ENCODE assay signal across 20 cellular contexts in genomic region chr20:59572515-59572914, GRCh38. TPM values are rescaled to one million over a fixed set of nuclear protein-coding genes. Genes with fewer than 3 reads are reported as not detected.
"Had no signal": no experiment of that assay in that cellular context is flagged by ENCODE, and none has a peak within 500 bp of the region (broad histone marks: within the 10 kb centered on the region; RNA-seq: fewer than 3 reads in every experiment).

No MANE protein-coding gene starts in this region.

- H3K4me3 ChIP-seq: mucosa of descending colon had no signal

- H3K27ac ChIP-seq: epithelial cell of prostate had no signal

- H3K9me3 ChIP-seq: esophagus squamous epithelium, gastrocnemius medialis, heart right ventricle, left lung, lower lobe of right lung, mucosa of descending colon had no signal

- H3K36me3 ChIP-seq: esophagus squamous epithelium, gastrocnemius medialis, heart right ventricle, left lung, lower lobe of right lung had no signal

- H3K27ac Mint-ChIP-seq: dendritic cell treated with granulocyte-macrophage colony-stimulating factor and Interleukin-4, amounts not matched to agents 40 ng/mL and 50 ng/mL, for 4 days; effector memory CD8-positive, alpha-beta T cell; endodermal cell; mesothelial cell of epicardium had no signal

- DNase-seq: cortex of kidney; effector CD8-positive, alpha-beta T cell; effector memory CD8-positive, alpha-beta T cell; endodermal cell; esophagus squamous epithelium; gastrocnemius medialis; left lung; lower lobe of right lung; mesenchymal stem cell; naive B cell had no signal

- ATAC-seq: effector memory CD8-positive, alpha-beta T cell had no signal

- H3K9me3 Mint-ChIP-seq: dendritic cell treated with granulocyte-macrophage colony-stimulating factor and Interleukin-4, amounts not matched to agents 40 ng/mL and 50 ng/mL, for 4 days; effector memory CD8-positive, alpha-beta T cell; endodermal cell; mesothelial cell of epicardium; naive thymus-derived CD8-positive, alpha-beta T cell had no signal

- H3K4me1 ChIP-seq: gastrocnemius medialis, lower lobe of right lung had no signal

RNA-seq across cellular contexts. Expression of gene PHACTR3, which starts 31.8 kb away (rescaled TPM):
- total RNA-seq: esophagus mucosa; glomerular endothelial cell; kidney epithelial cell; myocyte; naive thymus-derived CD8-positive, alpha-beta T cell had no signal
- polyA plus RNA-seq: naive thymus-derived CD8-positive, alpha-beta T cell had no signal
